Comparison of ENCODE assay signal across 8 cellular contexts in the genomic region with DNA sequence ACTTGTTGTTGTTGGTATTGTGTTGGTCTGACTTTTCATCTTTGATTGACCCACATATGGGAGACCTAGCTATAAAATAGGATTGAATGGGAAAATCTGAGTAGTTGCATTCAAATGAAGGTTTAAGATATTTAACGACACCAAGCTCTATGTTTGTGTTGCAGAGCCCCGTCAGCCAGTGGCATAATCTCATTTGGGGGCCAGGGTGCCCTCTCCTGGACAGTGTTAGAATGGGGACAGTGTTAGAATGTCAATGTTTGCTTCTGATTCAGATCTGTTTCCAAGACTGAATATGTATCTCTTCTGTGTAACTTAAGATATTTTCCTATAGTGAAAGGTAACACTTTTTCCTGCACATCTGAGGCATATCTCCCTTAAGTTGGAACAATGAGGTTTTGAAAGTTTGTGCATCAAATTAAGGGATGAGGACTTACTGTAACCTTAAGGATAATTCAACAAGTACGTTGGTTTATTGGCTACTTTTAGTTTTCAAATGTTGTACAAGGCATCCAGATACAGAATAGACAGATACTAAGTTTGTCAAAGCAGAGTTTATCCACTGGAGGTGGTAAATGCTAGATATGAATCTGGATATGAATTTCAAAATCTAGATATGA. TPM values are rescaled to one million over a fixed set of nuclear protein-coding genes. Genes with fewer than 3 reads are reported as not detected.
A peak's percentile ranks its signal among the peaks of the same experiment; 100 is the strongest.
DNase-seq lines count a peak whose midpoint lies in the region; ATAC-seq, FAIRE-seq and TF ChIP-seq lines count a peak whose summit lies in the region.

No MANE protein-coding gene starts in this region.

- peak; percentile 58 for TF ChIP-seq CTCF in D721Med (IDR thresholded peaks at IDR 0.05; ENCODE audit: insufficient read depth, missing control alignments)

- no peak overlapping the region for H3K27ac ChIP-seq in effector memory CD4-positive, alpha-beta T cell (ENCODE audit: insufficient read depth, low read length, poor library complexity, severe bottlenecking)
- H3K27ac ChIP-seq in mesenchymal stem cell (ENCODE audit: low read length, poor library complexity, severe bottlenecking) = no peak overlapping the region

- H2AFZ ChIP-seq in mesenchymal stem cell (ENCODE audit: low read depth, low read length) = no peak overlapping the region

- no peak overlapping the region for H2BK15ac ChIP-seq in mesenchymal stem cell (ENCODE audit: low read depth, poor library complexity, severe bottlenecking)

- H4K8ac ChIP-seq in mesenchymal stem cell (ENCODE audit: low read length) = no peak overlapping the region

- no peaks in the 10 kb centered on the region for H3K27me3 ChIP-seq in effector memory CD4-positive, alpha-beta T cell (replicated peaks; ENCODE audit: control insufficient read depth, insufficient read depth, low read length, poor library complexity, severe bottlenecking)
- peaks cover 0 to 16% of the 10 kb centered on the region in 2 experiments for H3K27me3 ChIP-seq in mesenchymal stem cell (ENCODE audit: control insufficient read depth in 1 of 2, insufficient read depth in 1 of 2, low read length in 2 of 2)

- WGBS in mesenchymal stem cell = 18% methylated on average over 3 of the region's 3 CpGs

- H3K14ac ChIP-seq in mesenchymal stem cell (ENCODE audit: low read length in 2 of 2) = no peak overlapping the region

- no peak overlapping the region for H3K18ac ChIP-seq in mesenchymal stem cell (ENCODE audit: low read depth in 1 of 2, low read length in 2 of 2)

- no peak for FAIRE-seq in D721Med (lab: Jason Lieb, UNC)

- no peak overlapping the region for H2BK12ac ChIP-seq in mesenchymal stem cell (ENCODE audit: low read length in 2 of 2)

- no peaks in the 10 kb centered on the region for H3K79me1 ChIP-seq in mesenchymal stem cell (replicated peaks; ENCODE audit: low read length, poor library complexity, severe bottlenecking)

- H3K4me3 ChIP-seq in effector memory CD4-positive, alpha-beta T cell (ENCODE audit: insufficient read depth, low read depth, low read length, poor library complexity, severe bottlenecking) = no peak overlapping the region
- H3K4me3 ChIP-seq in mesenchymal stem cell (ENCODE audit: insufficient read depth in 1 of 2, low read depth in 1 of 2, low read length in 2 of 2) = no peak overlapping the region

- DNase-seq in D721Med (ENCODE audit: insufficient read length, low spot score) (no peak), NAMALWA (ENCODE audit: low spot score) (peak; percentile 57), mesenchymal stem cell (peak; percentile 39)
- peak; percentile 6 to 13 for DNase-seq in activated CD4-positive, alpha-beta T cell treated with anti-CD3 and anti-CD28 coated beads, Interleukin-2, amount 50 U/mL, for 24 hours (ENCODE audit: low read depth in 1 of 2, low spot score in 1 of 2)
- DNase-seq in effector memory CD4-positive, alpha-beta T cell = peak; percentile 4 to 12 (median 9)
- DNase-seq in stimulated activated naive CD4-positive, alpha-beta T cell (lab: John Stamatoyannopoulos, UW) = peak in 5 of 6 experiments; percentile 9 to 51 (median 16)

- no peak overlapping the region for H3K4me2 ChIP-seq in mesenchymal stem cell (ENCODE audit: low read length, poor library complexity, severe bottlenecking)

- no peak overlapping the region for H4K91ac ChIP-seq in mesenchymal stem cell (ENCODE audit: low read length)

- no peaks in the 10 kb centered on the region for H3K9me3 ChIP-seq in effector memory CD4-positive, alpha-beta T cell (ENCODE audit: control insufficient read depth, low read length)
- no peaks in the 10 kb centered on the region for H3K9me3 ChIP-seq in mesenchymal stem cell (ENCODE audit: control insufficient read depth, low read length)

- H3K4me1 ChIP-seq in effector memory CD4-positive, alpha-beta T cell (ENCODE audit: control insufficient read depth, insufficient read depth, low read length, poor library complexity, severe bottlenecking) = no peaks in the 10 kb centered on the region
- no peaks in the 10 kb centered on the region for H3K4me1 ChIP-seq in mesenchymal stem cell (ENCODE audit: control insufficient read depth, insufficient read depth, low read depth, low read length)

- H2BK5ac ChIP-seq in mesenchymal stem cell (ENCODE audit: low read depth, low read length, poor library complexity, severe bottlenecking) = no peak overlapping the region

- H2BK120ac ChIP-seq in mesenchymal stem cell (ENCODE audit: low read depth, low read length) = no peak overlapping the region

- no peak overlapping the region for H3K4ac ChIP-seq in mesenchymal stem cell (ENCODE audit: low read depth in 1 of 2, low read length in 2 of 2)

- no peaks in the 10 kb centered on the region for H3K36me3 ChIP-seq in effector memory CD4-positive, alpha-beta T cell (ENCODE audit: control insufficient read depth, insufficient read depth, low read length)
- H3K36me3 ChIP-seq in mesenchymal stem cell (ENCODE audit: control insufficient read depth in 1 of 2, insufficient read depth in 2 of 2, low read depth in 1 of 2, low read length in 2 of 2) = no peaks in the 10 kb centered on the region

- H2AK5ac ChIP-seq in mesenchymal stem cell (ENCODE audit: low read length, severe bottlenecking) = no peak overlapping the region

- ATAC-seq in GM21367 (IDR thresholded peaks at IDR 0.05; ENCODE audit: unreplicated experiment) (peak; percentile 60), GM18517 (IDR thresholded peaks at IDR 0.05; ENCODE audit: unreplicated experiment) (no peak)

- no peak overlapping the region for H3K9ac ChIP-seq in mesenchymal stem cell (ENCODE audit: low read length)

- H3K23ac ChIP-seq in mesenchymal stem cell (ENCODE audit: low read length in 2 of 2) = no peak overlapping the region

RNA-seq across cellular contexts. Expression of a gene that starts 5.3 kb away (rescaled TPM):
- polyA plus RNA-seq in mesenchymal stem cell (2013, experiment 1 of 2) = not detected
- polyA plus RNA-seq in mesenchymal stem cell (2013, experiment 2 of 2) = not detected

RNA-seq across cellular contexts. Expression of a gene that starts 41.8 kb away (rescaled TPM):
- polyA plus RNA-seq in mesenchymal stem cell (2013, experiment 1 of 2) = not detected
- not detected for polyA plus RNA-seq in mesenchymal stem cell (2013, experiment 2 of 2)

RNA-seq across cellular contexts. Expression of a gene that starts 54.1 kb away (rescaled TPM):
- polyA plus RNA-seq in mesenchymal stem cell (2013, experiment 1 of 2) = not detected
- polyA plus RNA-seq in mesenchymal stem cell (2013, experiment 2 of 2) = not detected

RNA-seq across cellular contexts. Expression of a gene that starts 57.3 kb away (rescaled TPM):
- polyA plus RNA-seq in mesenchymal stem cell (2013, experiment 1 of 2) = not detected
- not detected for polyA plus RNA-seq in mesenchymal stem cell (2013, experiment 2 of 2)
